ENCODE assay signal across 8 cellular contexts in genomic region chr11:128522063-128522942, GRCh38.
DNase-seq lines count a peak whose midpoint lies in the region; ATAC-seq and TF ChIP-seq lines count a peak whose summit lies in the region.

No MANE protein-coding gene starts in this region.

- BruUV-seq in A673 (replicated peaks; lab: Mats Ljungman, UMichigan), result no TSS peak

- POLR2A ChIA-PET in A673 (lab: Charles Lee; ENCODE audit: low non-redundant PET), result no interaction called here

- DNase-seq in A673 (ENCODE audit: low spot score) (peak; percentile 89), NCI-H2171 (lab: John Stamatoyannopoulos, UW) (peak; percentile 5), iris pigment epithelial cell (ENCODE audit: low read depth) (peak; percentile 99), spleen (peak; percentile 99)
- peak; percentile 76 to 91 (median 85) for DNase-seq in activated CD4-positive, CD25-positive, alpha-beta regulatory T cell (lab: John Stamatoyannopoulos, UW)
- DNase-seq in central memory CD4-positive, alpha-beta T cell, result peak; percentile 82

- ATAC-seq in GM18858 (IDR thresholded peaks at IDR 0.05; ENCODE audit: unreplicated experiment) (peak; percentile 47), HG03064 (IDR thresholded peaks at IDR 0.05; ENCODE audit: low read depth, unreplicated experiment) (peak; percentile 75)

- H3K4me1 ChIP-seq in A673 (ENCODE audit: insufficient read depth, low read length, poor library complexity, severe bottlenecking), result no peaks in the 10 kb centered on the region
- peaks cover 32 to 92% (median 56%) of the 10 kb centered on the region in 6 donors for H3K4me1 ChIP-seq in spleen

- H3K27ac ChIP-seq in A673 (ENCODE audit: low read depth, low read length, poor library complexity, severe bottlenecking) (no peak overlapping the region), spleen (peak overlapping the region; percentile 95 to 99 (median 99))

- no peak for TF ChIP-seq CTCF in A673 (conservative IDR thresholded peaks at IDR 0.05; ENCODE audit: low read depth, low read length)
- peak in 4 of 11 experiments; percentile 30 to 55 (median 32) for TF ChIP-seq CTCF in spleen (IDR thresholded peaks at IDR 0.05 in 8 of 11, conservative IDR thresholded peaks at IDR 0.05 in 3 of 11)

- intact Hi-C loops in A673 (cut with micrococcal nuclease; ENCODE audit: unreplicated experiment) (no loop called here), spleen (cut with DNase I; ENCODE audit: low total_unique reads) (no loop called here)

- H3K27me3 ChIP-seq in A673 (replicated peaks; ENCODE audit: insufficient read depth, low read depth, low read length, poor library complexity) (peaks cover 89% of the 10 kb centered on the region), spleen (replicated peaks in 1 of 7) (no peaks in the 10 kb centered on the region)

- H3K9me3 ChIP-seq in A673 (ENCODE audit: low read depth, low read length, poor library complexity, severe bottlenecking) (no peaks in the 10 kb centered on the region), spleen (no peaks in the 10 kb centered on the region)

- H3K36me3 ChIP-seq in A673 (ENCODE audit: insufficient read depth, low read length, poor library complexity, severe bottlenecking), result no peaks in the 10 kb centered on the region
- H3K36me3 ChIP-seq in spleen, result peaks cover 0 to 26% (median 0%) of the 10 kb centered on the region in 6 donors

- peak; percentile 71 to 96 (median 91) for TF ChIP-seq POLR2A in spleen (IDR thresholded peaks at IDR 0.05)

- CTCF ChIA-PET in A673 (lab: Charles Lee), result no interaction called here

- peak overlapping the region; percentile 47 for H3K4me3 ChIP-seq in A673 (ENCODE audit: low read depth, low read length, poor library complexity, severe bottlenecking)
- peak overlapping the region; percentile 51 to 86 (median 72) for H3K4me3 ChIP-seq in spleen

- WGBS in spleen, 5 donors, result 0% methylated on average over 42 to 93 of the region's 93 CpGs

Comparison
In these comparisons a context has a peak if more than half of its experiments do, and no peak if none do; other contexts are left out.
1. DNase-seq: peak in every context shown above with its lines; median percentile 99 in iris pigment epithelial cell; 99 in spleen; 89 in A673; 85 in activated CD4-positive, CD25-positive, alpha-beta regulatory T cell; 82 in central memory CD4-positive, alpha-beta T cell; 5 in NCI-H2171.